11 cellular contexts compared by ENCODE assay signal in genomic region chr5:98468188-98468869, GRCh38.
A peak's percentile ranks its signal among the peaks of the same experiment; 100 is the strongest.
DNase-seq lines count a peak whose midpoint lies in the region; FAIRE-seq and TF ChIP-seq lines count a peak whose summit lies in the region.
"Had no signal": no experiment of that assay in that cellular context is flagged by ENCODE, and none has a peak within 500 bp of the region (broad histone marks: within the 10 kb centered on the region; RNA-seq: fewer than 3 reads in every experiment).

No MANE protein-coding gene starts in this region.

- no peak for FAIRE-seq in D721Med (lab: Jason Lieb, UNC)

- no peak overlapping the region for H3K4me3 Mint-ChIP-seq in chondrocyte (ENCODE audit: unreplicated experiment)

- H3K4me1 Mint-ChIP-seq in chondrocyte (ENCODE audit: low read depth), result peaks cover 45% of the 10 kb centered on the region

- H3K27ac Mint-ChIP-seq in chondrocyte (ENCODE audit: unreplicated experiment), result peak overlapping the region; percentile 17

- no peaks in the 10 kb centered on the region for H3K27me3 Mint-ChIP-seq in chondrocyte (ENCODE audit: low read depth)

- DNase-seq in AG20443 (ENCODE audit: low spot score), result peak; percentile 36
- peak; percentile 49 for DNase-seq in NCI-H460 (ENCODE audit: extremely low read depth, low read depth)
- no peak for DNase-seq in chondrocyte (ENCODE audit: low spot score)
- peak; percentile 74 for DNase-seq in myocyte (ENCODE audit: low read depth)
- DNase-seq in nucleus accumbens (lab: John Stamatoyannopoulos, UW), result no peak
- no peak for DNase-seq in MV-4-11 (lab: John Stamatoyannopoulos, UW)
- DNase-seq in CD1c-positive myeloid dendritic cell (ENCODE audit: extremely low spot score), result no peak
- no peak for DNase-seq in D721Med (ENCODE audit: insufficient read length, low spot score)
- DNase-seq: activated naive CD4-positive, alpha-beta T cell treated with Interleukin-2 at 50 U/mL for 16 hours; NCI-H69; upper lobe of left lung had no signal

- H3K9me3 Mint-ChIP-seq in chondrocyte (ENCODE audit: low read depth), result peaks cover 6% of the 10 kb centered on the region

- TF ChIP-seq CTCF in chondrocyte (IDR thresholded peaks at IDR 0.05), result no peak
- TF ChIP-seq CTCF in D721Med (IDR thresholded peaks at IDR 0.05; ENCODE audit: insufficient read depth, missing control alignments), result no peak

- H3K36me3 Mint-ChIP-seq in chondrocyte (ENCODE audit: low read depth), result no peaks in the 10 kb centered on the region

Comparison
In these comparisons a context has a peak if more than half of its experiments do, and no peak if none do; other contexts are left out.
1. DNase-seq: peak in AG20443 (single experiment), NCI-H460 (single experiment) and myocyte (single experiment); none in chondrocyte (single experiment), nucleus accumbens (0 of 56), MV-4-11 (single experiment), CD1c-positive myeloid dendritic cell (single experiment) and D721Med (single experiment).